Comparison of ENCODE assay signal across 17 cellular contexts in the genomic region with DNA sequence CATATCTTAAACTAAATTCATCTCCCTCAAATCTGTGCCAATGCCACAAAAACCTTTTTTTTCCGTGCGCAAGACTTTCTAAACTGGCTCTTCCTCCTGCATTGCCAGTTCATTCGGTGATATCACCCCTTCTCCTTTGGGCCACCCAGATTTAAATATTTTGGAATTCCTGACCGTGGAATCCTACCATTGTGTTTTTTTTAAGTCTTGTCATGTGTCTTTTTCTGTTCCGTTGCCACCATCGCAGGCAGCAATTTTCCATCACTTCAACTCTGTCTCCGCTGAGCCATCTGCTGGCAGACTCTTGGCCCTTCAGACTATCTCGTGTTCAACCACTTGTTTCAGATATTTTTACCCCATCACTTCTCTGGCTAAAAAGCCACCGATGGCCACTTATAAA.
A peak's percentile ranks its signal among the peaks of the same experiment; 100 is the strongest.
DNase-seq lines count a peak whose midpoint lies in the region; FAIRE-seq and TF ChIP-seq lines count a peak whose summit lies in the region.
"Had no signal": no experiment of that assay in that cellular context is flagged by ENCODE, and none has a peak within 500 bp of the region (broad histone marks: within the 10 kb centered on the region; RNA-seq: fewer than 3 reads in every experiment).

No MANE protein-coding gene starts in this region.

- no peaks in the 10 kb centered on the region for H3K27me3 Mint-ChIP-seq in neural crest cell (ENCODE audit: low read depth)

- CTCF ChIA-PET in endothelial cell of umbilical vein (lab: Charles Lee): interaction anchor here (1.7 to 25.4 kb wide), 2 partner anchors 24 to 278 kb away, joined by 5 to 994 read pairs; no protein-coding TSS in a partner anchor

- peak overlapping the region; percentile 98 for H3K27ac ChIP-seq in endothelial cell of umbilical vein (ENCODE audit: insufficient read depth, low read depth, low read length)

- POLR2A ChIA-PET in endothelial cell of umbilical vein (lab: Charles Lee): no interaction called here

- no peak overlapping the region for H3K4me2 ChIP-seq in endothelial cell of umbilical vein (ENCODE audit: insufficient read depth, low read length)

- no peaks in the 10 kb centered on the region for H3K36me3 ChIP-seq in MG63
- H3K36me3 ChIP-seq in endothelial cell of umbilical vein (ENCODE audit: control insufficient read depth in 2 of 2, extremely low read depth in 1 of 2, insufficient read depth in 2 of 2, low read length in 2 of 2): no peaks in the 10 kb centered on the region
- H3K36me3 ChIP-seq: heart left ventricle, tibial artery had no signal

- H3K27me3 ChIP-seq in MG63 (no peaks in the 10 kb centered on the region), endothelial cell of umbilical vein (ENCODE audit: control insufficient read depth in 2 of 2, insufficient read depth in 2 of 2, low read length in 2 of 2) (no peaks in the 10 kb centered on the region)
- H3K27me3 ChIP-seq: heart left ventricle, tibial artery had no signal

- peaks cover 69% of the 10 kb centered on the region for H3K4me1 Mint-ChIP-seq in neural crest cell

- H3K4me1 ChIP-seq in endothelial cell of umbilical vein (ENCODE audit: control insufficient read depth, extremely low read depth, insufficient read depth, low read length): peaks cover 44% of the 10 kb centered on the region

- dilution Hi-C loops in endothelial cell of umbilical vein (cut with MboI; ENCODE audit: extremely low pct_ligation_motif_present, low sequenced_read_pairs): loop anchor here (25.0 kb wide), 1 partner anchor 275 kb away; no protein-coding TSS in a partner anchor

- H2AFZ ChIP-seq in endothelial cell of umbilical vein (ENCODE audit: low read depth, low read length): no peak overlapping the region

- no peaks in the 10 kb centered on the region for H4K20me1 ChIP-seq in endothelial cell of umbilical vein (replicated peaks; ENCODE audit: control insufficient read depth, extremely low read depth, insufficient read depth, low read length)

- peak overlapping the region; percentile 70 for H3K27ac Mint-ChIP-seq in neural crest cell (ENCODE audit: unreplicated experiment)
- H3K27ac Mint-ChIP-seq: activated CD8-positive, alpha-beta T cell treated with anti-CD3 and anti-CD28 coated beads for 36 hours; activated T-helper 1 cell treated with anti-CD3 and anti-CD28 coated beads, Interleukin-12 subunit alpha, Interleukin-12 subunit beta, Interleukin-2, Interleukin-4 antibody, amounts not matched to agents 30 ng/mL and 10 ng/mL and 1 ng/mL, durations not matched to agents 14 hours and 24 hours and 36 hours had no signal

- H3K4me3 ChIP-seq in MG63 (no peak overlapping the region), endothelial cell of umbilical vein (replicated peaks in 1 of 3; ENCODE audit: insufficient read depth in 1 of 3, low read depth in 1 of 3, low read length in 3 of 3) (no peak overlapping the region)
- H3K4me3 ChIP-seq: heart left ventricle, tibial artery had no signal

- no TSS peak for BruUV-seq in endothelial cell of umbilical vein (replicated peaks; lab: Mats Ljungman, UMichigan)

- no peaks in the 10 kb centered on the region for H3K9me3 Mint-ChIP-seq in neural crest cell
- H3K9me3 Mint-ChIP-seq: activated CD8-positive, alpha-beta T cell treated with anti-CD3 and anti-CD28 coated beads for 36 hours; activated T-helper 1 cell treated with anti-CD3 and anti-CD28 coated beads, Interleukin-12 subunit alpha, Interleukin-12 subunit beta, Interleukin-2, Interleukin-4 antibody, amounts not matched to agents 30 ng/mL and 10 ng/mL and 1 ng/mL, durations not matched to agents 14 hours and 24 hours and 36 hours; naive B cell had no signal

- intact Hi-C loops in endothelial cell of umbilical vein (cut with micrococcal nuclease): no loop called here

- no peak for FAIRE-seq in endothelial cell of umbilical vein (lab: Jason Lieb, UNC)
- FAIRE-seq in H54 (lab: Jason Lieb, UNC): no peak
- FAIRE-seq: colon, TTC549 had no signal

- TF ChIP-seq CTCF in endothelial cell of umbilical vein (IDR thresholded peaks at IDR 0.05; ENCODE audit: extremely low read depth in 1 of 2, insufficient read depth in 1 of 2, low read depth in 1 of 2, low read length in 2 of 2) (no peak), neural crest cell (conservative IDR thresholded peaks at IDR 0.05) (no peak)

- TF ChIP-seq POLR2A in endothelial cell of umbilical vein (IDR thresholded peaks at IDR 0.05; ENCODE audit: low read depth, low read length) (no peak), H54 (IDR thresholded peaks at IDR 0.05; ENCODE audit: low read depth, low read length) (no peak)

- no peak overlapping the region for H3K4me3 Mint-ChIP-seq in neural crest cell
- H3K4me3 Mint-ChIP-seq: activated CD8-positive, alpha-beta T cell treated with anti-CD3 and anti-CD28 coated beads for 36 hours; activated T-helper 1 cell treated with anti-CD3 and anti-CD28 coated beads, Interleukin-12 subunit alpha, Interleukin-12 subunit beta, Interleukin-2, Interleukin-4 antibody, amounts not matched to agents 30 ng/mL and 10 ng/mL and 1 ng/mL, durations not matched to agents 14 hours and 24 hours and 36 hours; naive B cell had no signal

- DNase-seq in AG08395 (ENCODE audit: low spot score): peak; percentile 55
- peak; percentile 57 for DNase-seq in MG63
- DNase-seq in endothelial cell of umbilical vein (ENCODE audit: low read depth, low spot score): no peak
- DNase-seq in neural crest cell (ENCODE audit: low read depth, low spot score): no peak
- no peak for DNase-seq in NCI-H1694 (lab: John Stamatoyannopoulos, UW)
- no peak for DNase-seq in stimulated activated CD4-positive, alpha-beta T cell treated with anti-CD3 and anti-CD28 coated beads, Interleukin-4, amount 100 ng/mL, for 24 hours
- no peak for DNase-seq in Kasumi-1 (lab: John Stamatoyannopoulos, UW)
- no peak for DNase-seq in H54 (ENCODE audit: insufficient read length, low spot score)
- DNase-seq: activated CD8-positive, alpha-beta T cell treated with anti-CD3 and anti-CD28 coated beads for 36 hours; naive B cell; retina; stimulated activated CD4-positive, alpha-beta T cell treated with anti-CD3 and anti-CD28 coated beads, Interleukin-1b, Interleukin-23, amount 100 ng/mL, for 48 hours; tibial artery had no signal

- no peaks in the 10 kb centered on the region for H3K9me1 ChIP-seq in endothelial cell of umbilical vein (replicated peaks; ENCODE audit: control insufficient read depth, extremely low read depth, insufficient read depth, low read length)

- no peak overlapping the region for H3K9ac ChIP-seq in endothelial cell of umbilical vein (replicated peaks; ENCODE audit: extremely low read depth, insufficient read depth, low read length)

- H3K79me2 ChIP-seq in endothelial cell of umbilical vein (ENCODE audit: control insufficient read depth, insufficient read depth, low read length): no peaks in the 10 kb centered on the region

- H3K9me3 ChIP-seq in MG63 (no peaks in the 10 kb centered on the region), endothelial cell of umbilical vein (replicated peaks; ENCODE audit: control insufficient read depth, insufficient read depth, low read length) (no peaks in the 10 kb centered on the region)
- H3K9me3 ChIP-seq: heart left ventricle, tibial artery had no signal

- H3K36me3 Mint-ChIP-seq in neural crest cell (ENCODE audit: low read depth): no peaks in the 10 kb centered on the region
- H3K36me3 Mint-ChIP-seq: naive B cell had no signal

TF ChIP-seq in endothelial cell of umbilical vein, 7 proteins besides CTCF, POLR2A, EP300 and RAD21:
- TF ChIP-seq POLR2AphosphoS5 (IDR thresholded peaks at IDR 0.05; ENCODE audit: insufficient read depth, low read depth, low read length): no peak
- TF ChIP-seq GATA2 (IDR thresholded peaks at IDR 0.05; ENCODE audit: insufficient read depth, insufficient read length, low read depth, low read length): no peak
- TF ChIP-seq, protein P1, sequence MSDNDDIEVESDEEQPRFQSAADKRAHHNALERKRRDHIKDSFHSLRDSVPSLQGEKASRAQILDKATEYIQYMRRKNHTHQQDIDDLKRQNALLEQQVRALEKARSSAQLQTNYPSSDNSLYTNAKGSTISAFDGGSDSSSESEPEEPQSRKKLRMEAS (IDR thresholded peaks at IDR 0.05; ENCODE audit: insufficient read depth, insufficient read length): no peak
- TF ChIP-seq JUN (IDR thresholded peaks at IDR 0.05; ENCODE audit: borderline replicate concordance, insufficient read depth, insufficient read length, low read depth): no peak
- TF ChIP-seq MYC (IDR thresholded peaks at IDR 0.05; ENCODE audit: low read depth, low read length): no peak

Comparison
In these comparisons a context has a peak if more than half of its experiments do, and no peak if none do; other contexts are left out.
1. DNase-seq: peak in AG08395 (single experiment) and MG63 (single experiment); none in endothelial cell of umbilical vein (single experiment), neural crest cell (single experiment), NCI-H1694 (single experiment), stimulated activated CD4-positive, alpha-beta T cell treated with anti-CD3 and anti-CD28 coated beads, Interleukin-4, amount 100 ng/mL, for 24 hours (single experiment), Kasumi-1 (0 of 2) and H54 (single experiment).